1 cellular context compared by ENCODE assay signal in the genomic region with DNA sequence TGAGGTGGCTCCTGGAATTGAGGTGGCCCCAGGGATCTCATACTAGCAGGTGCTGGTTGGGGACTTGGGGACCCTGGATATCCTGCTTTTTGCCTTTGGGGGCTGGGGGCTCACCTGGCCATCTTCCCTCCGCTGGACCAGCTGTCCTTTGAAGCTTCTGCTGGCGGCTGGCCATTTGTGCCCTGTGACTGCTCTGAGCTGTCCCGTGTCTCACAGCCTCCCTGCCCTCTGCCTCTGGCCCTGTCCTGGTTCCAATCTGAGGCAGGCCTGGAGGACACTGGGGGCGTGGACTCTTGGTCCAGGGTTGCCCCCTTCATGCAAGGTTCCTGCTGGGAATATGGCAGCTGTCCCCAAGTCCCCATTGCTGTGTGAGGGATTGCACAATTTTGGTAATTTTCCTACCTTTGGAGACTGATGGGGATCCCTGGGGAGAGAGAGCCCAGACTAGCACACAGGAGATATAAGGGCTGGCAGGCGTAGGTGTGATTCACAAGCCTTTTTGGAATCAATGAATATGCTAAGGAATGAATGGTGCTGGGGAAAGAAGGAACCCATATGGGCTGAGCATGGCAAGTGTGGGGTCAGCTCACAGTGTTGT.
A peak's percentile ranks its signal among the peaks of the same experiment; 100 is the strongest.
TF ChIP-seq lines count a peak whose summit lies in the region.

No MANE protein-coding gene starts in this region.

TF ChIP-seq in HepG2, 621 proteins besides CTCF, POLR2A, EP300 and RAD21 (continued from another document):
- TF ChIP-seq TARDBP (CRISPR knock-in tag; IDR thresholded peaks at IDR 0.05), result 0 out of 2 replicates have a peak, but pooled peaks have one; percentile 25
